ENCODE assay signal across 8 cellular contexts in the genomic region with DNA sequence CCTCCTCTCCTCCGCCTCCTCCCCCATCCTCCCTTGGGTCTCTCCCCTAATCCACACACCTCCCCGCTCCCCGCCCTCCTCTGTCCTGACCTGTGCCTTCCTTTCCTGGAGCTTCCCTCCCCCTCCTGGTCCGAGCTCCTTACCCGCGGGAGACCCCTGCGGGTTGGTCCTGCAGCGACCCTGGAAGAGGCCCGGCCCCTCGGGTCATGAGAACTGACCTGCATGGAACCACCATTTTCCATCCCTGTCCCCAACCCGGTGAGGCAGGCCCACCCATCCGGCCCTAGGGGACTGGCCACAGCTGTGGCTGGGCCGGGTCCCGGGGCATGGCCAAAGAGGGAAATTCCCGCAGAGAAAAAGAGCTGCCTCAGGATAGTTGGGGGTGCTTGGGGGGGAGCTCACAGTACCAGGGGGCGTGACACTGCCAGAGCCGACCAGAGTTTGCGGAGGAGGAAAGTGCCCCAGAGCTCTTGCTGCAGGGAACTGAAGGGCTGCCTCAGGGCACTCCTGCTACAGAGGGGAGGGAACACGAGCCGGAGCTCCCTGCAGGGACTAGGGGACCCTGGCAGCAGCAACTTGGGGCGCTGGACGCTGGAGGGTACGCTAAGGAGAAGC. TPM values are rescaled to one million over a fixed set of nuclear protein-coding genes. Genes with fewer than 3 reads are reported as not detected.
DNase-seq lines count a peak whose midpoint lies in the region; ATAC-seq and TF ChIP-seq lines count a peak whose summit lies in the region.

No MANE protein-coding gene starts in this region.

- H3K79me2 ChIP-seq in neural cell (replicated peaks; ENCODE audit: insufficient read depth, low read length) = peaks cover 7% of the 10 kb centered on the region

- peak overlapping the region; percentile 99 for H3K4me2 ChIP-seq in neural cell (ENCODE audit: low read length)

- peak overlapping the region; percentile 17 for H2AFZ ChIP-seq in neural cell (ENCODE audit: low read depth, low read length)

- H3K27me3 ChIP-seq in CD4-positive, alpha-beta memory T cell (ENCODE audit: insufficient read depth, low read length) = peaks cover 52% of the 10 kb centered on the region
- H3K27me3 ChIP-seq in foreskin keratinocyte (peaks cover 20% of the 10 kb centered on the region), neural cell (ENCODE audit: insufficient read depth, low read depth, low read length) (no peaks in the 10 kb centered on the region)

- H3K9ac ChIP-seq in neural cell (ENCODE audit: low read length) = peak overlapping the region; percentile 92

- H3K27ac ChIP-seq in CD4-positive, alpha-beta memory T cell (ENCODE audit: low read depth, low read length) = peak overlapping the region; percentile 25
- H3K27ac ChIP-seq in foreskin keratinocyte (peak overlapping the region; percentile 20), neural cell (ENCODE audit: low read length) (peak overlapping the region; percentile 71)

- ATAC-seq in GM18907 (IDR thresholded peaks at IDR 0.05; ENCODE audit: unreplicated experiment) (peak; percentile 24), foreskin keratinocyte (peak; percentile 24)
- ATAC-seq in activated CD8-positive, alpha-beta T cell treated with anti-CD3 and anti-CD28 coated beads for 36 hours = peak; percentile 17

- TF ChIP-seq POLR2A in erythroblast (IDR thresholded peaks at IDR 0.05; ENCODE audit: low read length) = no peak

- peak overlapping the region; percentile 80 to 90 (median 86) for H3K4me3 Mint-ChIP-seq in CD4-positive, alpha-beta memory T cell
- H3K4me3 Mint-ChIP-seq in activated CD8-positive, alpha-beta T cell treated with anti-CD3 and anti-CD28 coated beads for 36 hours = peak overlapping the region; percentile 69

- H3K27me3 Mint-ChIP-seq in CD4-positive, alpha-beta memory T cell = peaks cover 31 to 50% of the 10 kb centered on the region in 2 donors
- peaks cover 59% of the 10 kb centered on the region for H3K27me3 Mint-ChIP-seq in activated CD8-positive, alpha-beta T cell treated with anti-CD3 and anti-CD28 coated beads for 36 hours

- H3K4me3 ChIP-seq in CD4-positive, alpha-beta memory T cell (ENCODE audit: low read length in 2 of 2) = peak overlapping the region; percentile 23 to 42
- peak overlapping the region; percentile 78 for H3K4me3 ChIP-seq in neural cell (ENCODE audit: low read length)

- H3K36me3 ChIP-seq in CD4-positive, alpha-beta memory T cell (ENCODE audit: insufficient read depth, low read length) = no peaks in the 10 kb centered on the region
- H3K36me3 ChIP-seq in neural cell (ENCODE audit: insufficient read depth, low read length) = peaks cover 4% of the 10 kb centered on the region

- no peaks in the 10 kb centered on the region for H3K9me3 Mint-ChIP-seq in CD4-positive, alpha-beta memory T cell
- H3K9me3 Mint-ChIP-seq in activated CD8-positive, alpha-beta T cell treated with anti-CD3 and anti-CD28 coated beads for 36 hours = no peaks in the 10 kb centered on the region

- H3F3A ChIP-seq in neural cell (ENCODE audit: insufficient read depth, low read length, poor library complexity, severe bottlenecking) = peaks cover 4% of the 10 kb centered on the region

- no peak for TF ChIP-seq RAD21 in neural cell (conservative IDR thresholded peaks at IDR 0.05)

- no peaks in the 10 kb centered on the region for H3K36me3 Mint-ChIP-seq in CD4-positive, alpha-beta memory T cell
- H3K36me3 Mint-ChIP-seq in activated CD8-positive, alpha-beta T cell treated with anti-CD3 and anti-CD28 coated beads for 36 hours (ENCODE audit: low read depth) = no peaks in the 10 kb centered on the region

- peak in 4 of 5 donors; percentile 24 to 33 (median 26) for DNase-seq in CD4-positive, alpha-beta memory T cell
- DNase-seq in HuH-7 (ENCODE audit: low spot score) = peak; percentile 66
- peak; percentile 41 for DNase-seq in activated CD8-positive, alpha-beta T cell treated with anti-CD3 and anti-CD28 coated beads for 36 hours
- peak in 1 of 2 donors; percentile 28 for DNase-seq in foreskin keratinocyte
- no peak for DNase-seq in HPDE6-E6E7 (ENCODE audit: extremely low spot score)
- no peak for DNase-seq in erythroblast (lab: John Stamatoyannopoulos, UW)

- H3K9me2 ChIP-seq in neural cell (ENCODE audit: insufficient read depth, low read length) = no peaks in the 10 kb centered on the region

- TF ChIP-seq CTCF in activated CD8-positive, alpha-beta T cell treated with anti-CD3 and anti-CD28 coated beads for 36 hours (IDR thresholded peaks at IDR 0.05) = no peak
- TF ChIP-seq CTCF in foreskin keratinocyte (conservative IDR thresholded peaks at IDR 0.05) (no peak), neural cell (IDR thresholded peaks at IDR 0.05; ENCODE audit: poor library complexity, severe bottlenecking) (peak; percentile 28)

- H3K4me1 ChIP-seq in CD4-positive, alpha-beta memory T cell (ENCODE audit: insufficient read depth, low read length) = peaks cover 35% of the 10 kb centered on the region
- peaks cover 3% of the 10 kb centered on the region for H3K4me1 ChIP-seq in foreskin keratinocyte

- POLR2A ChIA-PET in CD4-positive, alpha-beta memory T cell (lab: Charles Lee; ENCODE audit: partially characterized antibody) = interaction anchor here (0.7 to 2.4 kb wide), 13 partner anchors 9 to 674 kb away, joined by 3 to 22 read pairs (median 5); partner anchors contain the start of gene NDRG2
- POLR2A ChIA-PET in activated CD8-positive, alpha-beta T cell treated with anti-CD3 and anti-CD28 coated beads for 36 hours (lab: Charles Lee) = interaction anchor here (1.0 to 2.5 kb wide), 6 partner anchors 11 to 136 kb away, joined by 3 to 16 read pairs (median 4); no protein-coding TSS in a partner anchor

- TF ChIP-seq EP300 in neural cell (conservative IDR thresholded peaks at IDR 0.05; ENCODE audit: poor library complexity, severe bottlenecking) = no peak

- peaks cover 22 to 41% (median 30%) of the 10 kb centered on the region in 4 donors for H3K4me1 Mint-ChIP-seq in CD4-positive, alpha-beta memory T cell
- peaks cover 31% of the 10 kb centered on the region for H3K4me1 Mint-ChIP-seq in activated CD8-positive, alpha-beta T cell treated with anti-CD3 and anti-CD28 coated beads for 36 hours (ENCODE audit: low read depth)

- H3K27ac Mint-ChIP-seq in CD4-positive, alpha-beta memory T cell = peak overlapping the region; percentile 54 to 88 (median 83)
- H3K27ac Mint-ChIP-seq in activated CD8-positive, alpha-beta T cell treated with anti-CD3 and anti-CD28 coated beads for 36 hours = no peak overlapping the region

- H4K20me1 ChIP-seq in neural cell (ENCODE audit: insufficient read depth) = no peaks in the 10 kb centered on the region

- intact Hi-C loops in CD4-positive, alpha-beta memory T cell (cut with micrococcal nuclease) = loop anchor here (1.0 kb wide), 1 partner anchor 17 kb away; no protein-coding TSS in a partner anchor
- intact Hi-C loops in activated CD8-positive, alpha-beta T cell treated with anti-CD3 and anti-CD28 coated beads for 36 hours (cut with micrococcal nuclease) = no loop called here

- H3K9me3 ChIP-seq in CD4-positive, alpha-beta memory T cell (ENCODE audit: control insufficient read depth in 1 of 2, low read length in 2 of 2) = no peaks in the 10 kb centered on the region
- no peaks in the 10 kb centered on the region for H3K9me3 ChIP-seq in neural cell (ENCODE audit: low read length)

- CTCF ChIA-PET in CD4-positive, alpha-beta memory T cell (lab: Charles Lee; ENCODE audit: partially characterized antibody) = interaction anchor here (0.8 to 4.3 kb wide), 11 partner anchors 17 to 100 kb away, joined by 3 to 60 read pairs (median 5); no protein-coding TSS in a partner anchor
- CTCF ChIA-PET in activated CD8-positive, alpha-beta T cell treated with anti-CD3 and anti-CD28 coated beads for 36 hours (lab: Charles Lee) = interaction anchor here (0.7 to 6.4 kb wide), 15 partner anchors 8 to 100 kb away, joined by 3 to 70 read pairs (median 4); partner anchors contain the start of gene ZNF219

TF ChIP-seq in neural cell, 6 proteins besides CTCF, POLR2A, EP300 and RAD21 (continues in another document):
- TF ChIP-seq TAF1 (IDR thresholded peaks at IDR 0.05; ENCODE audit: low read depth) = no peak

RNA-seq across cellular contexts. Expression of gene ARHGEF40, which starts 0.6 kb away (rescaled TPM):
- total RNA-seq in CD4-positive, alpha-beta memory T cell = under 1 TPM; 0.42 to 0.49 TPM
- under 1 TPM; 0.52 to 0.66 TPM for polyA plus RNA-seq in CD4-positive, alpha-beta memory T cell
- under 1 TPM; 0.18 to 0.23 TPM for total RNA-seq in activated CD8-positive, alpha-beta T cell treated with anti-CD3 and anti-CD28 coated beads for 36 hours
- 13.6 and 20.7 TPM in 2 replicates for total RNA-seq in foreskin keratinocyte
- 10.2 and 17.6 TPM in 2 replicates for polyA plus RNA-seq in foreskin keratinocyte
- 28.9 and 32.4 TPM in 2 replicates for polyA plus RNA-seq in neural cell
- 23.9 and 30.2 TPM in 2 replicates for polyA minus RNA-seq in neural cell

RNA-seq across cellular contexts. Expression of gene RNASE8, which starts 13.1 kb away (rescaled TPM):
- total RNA-seq in CD4-positive, alpha-beta memory T cell = not detected
- polyA plus RNA-seq in CD4-positive, alpha-beta memory T cell = not detected
- total RNA-seq in activated CD8-positive, alpha-beta T cell treated with anti-CD3 and anti-CD28 coated beads for 36 hours = not detected
- not detected in 2 replicates for total RNA-seq in foreskin keratinocyte
- not detected in 2 replicates for polyA plus RNA-seq in foreskin keratinocyte
- polyA plus RNA-seq in neural cell = not detected in 2 replicates
- not detected in 2 replicates for polyA minus RNA-seq in neural cell

RNA-seq across cellular contexts. Expression of gene ZNF219, which starts 27.7 kb away (rescaled TPM):
- total RNA-seq in CD4-positive, alpha-beta memory T cell = 1 to 10 TPM; 7.6 to 8.0 TPM
- 1 to 10 TPM in 1 of 2 donors, under 1 TPM in 1; 0.80 to 3.0 TPM for polyA plus RNA-seq in CD4-positive, alpha-beta memory T cell
- 1 to 10 TPM; 7.2 to 8.2 TPM for total RNA-seq in activated CD8-positive, alpha-beta T cell treated with anti-CD3 and anti-CD28 coated beads for 36 hours
- total RNA-seq in foreskin keratinocyte = 51.9 and 52.0 TPM in 2 replicates
- polyA plus RNA-seq in foreskin keratinocyte (56.9 and 62.5 TPM in 2 replicates), neural cell (40.6 and 51.2 TPM in 2 replicates)
- 38.7 and 39.8 TPM in 2 replicates for polyA minus RNA-seq in neural cell

RNA-seq across cellular contexts. Expression of gene RNASE7, which starts 28.6 kb away (rescaled TPM):
- not detected for total RNA-seq in CD4-positive, alpha-beta memory T cell
- polyA plus RNA-seq in CD4-positive, alpha-beta memory T cell = not detected
- not detected for total RNA-seq in activated CD8-positive, alpha-beta T cell treated with anti-CD3 and anti-CD28 coated beads for 36 hours
- 10.5 and 17.1 TPM in 2 replicates for total RNA-seq in foreskin keratinocyte
- 6.8 and 11.7 TPM in 2 replicates for polyA plus RNA-seq in foreskin keratinocyte
- polyA plus RNA-seq in neural cell = not detected in 2 replicates
- polyA minus RNA-seq in neural cell = not detected in 2 replicates

RNA-seq across cellular contexts. Expression of gene TMEM253, which starts 30.1 kb away (rescaled TPM):
- not detected for total RNA-seq in CD4-positive, alpha-beta memory T cell
- not detected for polyA plus RNA-seq in CD4-positive, alpha-beta memory T cell
- not detected for total RNA-seq in activated CD8-positive, alpha-beta T cell treated with anti-CD3 and anti-CD28 coated beads for 36 hours
- total RNA-seq in foreskin keratinocyte = 0.34 and 0.42 TPM in 2 replicates
- 1.2 and 1.4 TPM in 2 replicates for polyA plus RNA-seq in foreskin keratinocyte
- polyA plus RNA-seq in neural cell = 0.26 TPM in 1 of 2 replicates, not detected in the other
- polyA minus RNA-seq in neural cell = not detected in 2 replicates

Comparison
In these comparisons a context has a peak if more than half of its experiments do, and no peak if none do; other contexts are left out.
1. DNase-seq: peak in CD4-positive, alpha-beta memory T cell (4 of 5), HuH-7 (single experiment) and activated CD8-positive, alpha-beta T cell treated with anti-CD3 and anti-CD28 coated beads for 36 hours (single experiment); none in HPDE6-E6E7 (single experiment) and erythroblast (0 of 2).
2. H3K27ac ChIP-seq: peak in every context shown above with its lines; median percentile 71 in neural cell; 25 in CD4-positive, alpha-beta memory T cell; 20 in foreskin keratinocyte.
3. Peak in every context shown above with its lines, with median percentiles within 50 percentile points of each other: ATAC-seq.